Comparison of ENCODE assay signal across 13 cellular contexts in genomic region chr11:1879342-1879940, GRCh38. TPM values are rescaled to one million over a fixed set of nuclear protein-coding genes. Genes with fewer than 3 reads are reported as not detected.
DNase-seq lines count a peak whose midpoint lies in the region; ATAC-seq and TF ChIP-seq lines count a peak whose summit lies in the region.
"Had no signal": no experiment of that assay in that cellular context is flagged by ENCODE, and none has a peak within 500 bp of the region (broad histone marks: within the 10 kb centered on the region; RNA-seq: fewer than 3 reads in every experiment).

No MANE protein-coding gene starts in this region.

- no peaks in the 10 kb centered on the region for H4K20me1 ChIP-seq in osteoblast (ENCODE audit: insufficient read depth, low read length)

- no peak for TF ChIP-seq POLR2A in esophagus squamous epithelium (IDR thresholded peaks at IDR 0.05)

- no peak overlapping the region for H3K4me3 Mint-ChIP-seq in activated naive CD4-positive, alpha-beta T cell treated with anti-CD3 and anti-CD28 coated beads, Interleukin-2, amount 10 ng/mL, durations not matched to agents 7 days and 5 days
- no peak overlapping the region for H3K4me3 Mint-ChIP-seq in activated naive CD4-positive, alpha-beta T cell treated with anti-CD3 and anti-CD28 coated beads for 36 hours
- H3K4me3 Mint-ChIP-seq in HFFc6 = no peak overlapping the region
- H3K4me3 Mint-ChIP-seq: central memory CD8-positive, alpha-beta T cell had no signal

- H3K4me1 Mint-ChIP-seq in activated naive CD4-positive, alpha-beta T cell treated with anti-CD3 and anti-CD28 coated beads, Interleukin-2, amount 10 ng/mL, durations not matched to agents 7 days and 5 days = peaks cover 12% of the 10 kb centered on the region
- H3K4me1 Mint-ChIP-seq in activated naive CD4-positive, alpha-beta T cell treated with anti-CD3 and anti-CD28 coated beads for 36 hours (ENCODE audit: low read depth) = peaks cover 10% of the 10 kb centered on the region
- H3K4me1 Mint-ChIP-seq in HFFc6 (ENCODE audit: low read depth) = no peaks in the 10 kb centered on the region

- H3K27ac ChIP-seq in esophagus squamous epithelium (peak overlapping the region; percentile 84 to 92 (median 90)), osteoblast (ENCODE audit: low read depth, low read length) (no peak overlapping the region), upper lobe of right lung (no peak overlapping the region)

- H3K36me3 Mint-ChIP-seq in activated naive CD4-positive, alpha-beta T cell treated with anti-CD3 and anti-CD28 coated beads, Interleukin-2, amount 10 ng/mL, durations not matched to agents 7 days and 5 days = no peaks in the 10 kb centered on the region
- H3K36me3 Mint-ChIP-seq in activated naive CD4-positive, alpha-beta T cell treated with anti-CD3 and anti-CD28 coated beads for 36 hours (ENCODE audit: low read depth) = peaks cover 1% of the 10 kb centered on the region
- H3K36me3 Mint-ChIP-seq in HFFc6 (ENCODE audit: low read depth) = no peaks in the 10 kb centered on the region

- intact Hi-C loops in activated naive CD4-positive, alpha-beta T cell treated with anti-CD3 and anti-CD28 coated beads for 36 hours (cut with micrococcal nuclease) = no loop called here
- intact Hi-C loops in esophagus squamous epithelium (cut with DNase I) (no loop called here), upper lobe of right lung (cut with DNase I) (no loop called here), sciatic nerve (cut with DNase I) (no loop called here)

- no peaks in the 10 kb centered on the region for H3K27me3 Mint-ChIP-seq in activated naive CD4-positive, alpha-beta T cell treated with anti-CD3 and anti-CD28 coated beads, Interleukin-2, amount 10 ng/mL, durations not matched to agents 7 days and 5 days
- no peaks in the 10 kb centered on the region for H3K27me3 Mint-ChIP-seq in activated naive CD4-positive, alpha-beta T cell treated with anti-CD3 and anti-CD28 coated beads for 36 hours (ENCODE audit: low read depth)
- H3K27me3 Mint-ChIP-seq in HFFc6 (ENCODE audit: insufficient read depth) = peaks cover 2% of the 10 kb centered on the region
- H3K27me3 Mint-ChIP-seq: central memory CD8-positive, alpha-beta T cell had no signal

- DNase-seq in activated naive CD4-positive, alpha-beta T cell treated with anti-CD3 and anti-CD28 coated beads, Interleukin-2, amount 10 ng/mL, durations not matched to agents 7 days and 5 days = peak; percentile 19
- no peak for DNase-seq in activated naive CD4-positive, alpha-beta T cell treated with anti-CD3 and anti-CD28 coated beads for 36 hours
- DNase-seq in esophagus squamous epithelium (lab: John Stamatoyannopoulos, UW) (no peak), osteoblast (ENCODE audit: insufficient read length, low spot score, missing footprints) (peak; percentile 84), upper lobe of right lung (peak; percentile 60), HFFc6 (no peak), sciatic nerve (ENCODE audit: low spot score) (no peak)
- no peak for DNase-seq in activated CD4-positive, alpha-beta T cell treated with anti-CD3 and anti-CD28 coated beads, Interleukin-2, amount 50 U/mL, for 1 hour
- DNase-seq: activated effector memory CD4-positive, alpha-beta T cell treated with Interleukin-2 at 50 U/mL for 16 hours had no signal

- H3K9me3 Mint-ChIP-seq in activated naive CD4-positive, alpha-beta T cell treated with anti-CD3 and anti-CD28 coated beads, Interleukin-2, amount 10 ng/mL, durations not matched to agents 7 days and 5 days = no peaks in the 10 kb centered on the region
- H3K9me3 Mint-ChIP-seq in activated naive CD4-positive, alpha-beta T cell treated with anti-CD3 and anti-CD28 coated beads for 36 hours = no peaks in the 10 kb centered on the region
- no peaks in the 10 kb centered on the region for H3K9me3 Mint-ChIP-seq in HFFc6
- H3K9me3 Mint-ChIP-seq: central memory CD8-positive, alpha-beta T cell had no signal

- H3K27me3 ChIP-seq in esophagus squamous epithelium = no peaks in the 10 kb centered on the region
- H3K27me3 ChIP-seq in osteoblast (ENCODE audit: insufficient read depth, low read length) = no peaks in the 10 kb centered on the region
- no peaks in the 10 kb centered on the region for H3K27me3 ChIP-seq in upper lobe of right lung
- H3K27me3 ChIP-seq: upper lobe of left lung had no signal

- WGBS in esophagus squamous epithelium, 2 donors = 72 to 88% methylated on average over 5 to 10 of the region's 13 CpGs

- TF ChIP-seq CTCF in esophagus squamous epithelium (IDR thresholded peaks at IDR 0.05) (peak in 2 of 6 experiments; percentile 55 to 56), osteoblast (IDR thresholded peaks at IDR 0.05; ENCODE audit: extremely low read depth, low read depth, low read length) (no peak), upper lobe of right lung (IDR thresholded peaks at IDR 0.05) (no peak), HFFc6 (IDR thresholded peaks at IDR 0.05) (no peak)

- no peak for ATAC-seq in upper lobe of right lung
- no peak for ATAC-seq in sciatic nerve

- no peaks in the 10 kb centered on the region for H3K79me2 ChIP-seq in osteoblast (ENCODE audit: insufficient read depth, low read length)

- H2AFZ ChIP-seq in osteoblast (ENCODE audit: low read length) = no peak overlapping the region

- H3K36me3 ChIP-seq in esophagus squamous epithelium = peaks cover 0 to 18% (median 16%) of the 10 kb centered on the region in 3 donors
- peaks cover 6% of the 10 kb centered on the region for H3K36me3 ChIP-seq in osteoblast (ENCODE audit: insufficient read depth, low read length)
- H3K36me3 ChIP-seq in upper lobe of right lung = no peaks in the 10 kb centered on the region
- H3K36me3 ChIP-seq: upper lobe of left lung had no signal

- H3K4me1 ChIP-seq in esophagus squamous epithelium = peaks cover 67 to 90% (median 68%) of the 10 kb centered on the region in 3 donors
- H3K4me1 ChIP-seq in osteoblast (ENCODE audit: insufficient read depth, low read length) = peaks cover 15% of the 10 kb centered on the region
- H3K4me1 ChIP-seq in upper lobe of right lung = peaks cover 5% of the 10 kb centered on the region

- H3K4me3 ChIP-seq in esophagus squamous epithelium (no peak overlapping the region), osteoblast (ENCODE audit: insufficient read depth, low read length) (no peak overlapping the region), upper lobe of right lung (no peak overlapping the region)
- H3K4me3 ChIP-seq: upper lobe of left lung had no signal

- no peak overlapping the region for H3K4me2 ChIP-seq in osteoblast (ENCODE audit: insufficient read depth, low read length)

- H3K9me3 ChIP-seq in esophagus squamous epithelium (no peaks in the 10 kb centered on the region), osteoblast (ENCODE audit: low read depth, low read length) (no peaks in the 10 kb centered on the region), upper lobe of right lung (no peaks in the 10 kb centered on the region)
- H3K9me3 ChIP-seq: upper lobe of left lung had no signal

- H3K27ac Mint-ChIP-seq in activated naive CD4-positive, alpha-beta T cell treated with anti-CD3 and anti-CD28 coated beads, Interleukin-2, amount 10 ng/mL, durations not matched to agents 7 days and 5 days = no peak overlapping the region
- no peak overlapping the region for H3K27ac Mint-ChIP-seq in activated naive CD4-positive, alpha-beta T cell treated with anti-CD3 and anti-CD28 coated beads for 36 hours
- H3K27ac Mint-ChIP-seq in HFFc6 = no peak overlapping the region

- CTCF ChIA-PET in activated naive CD4-positive, alpha-beta T cell treated with anti-CD3 and anti-CD28 coated beads, Interleukin-2, amount 10 ng/mL, durations not matched to agents 7 days and 5 days (lab: Charles Lee) = no interaction called here
- CTCF ChIA-PET in activated naive CD4-positive, alpha-beta T cell treated with anti-CD3 and anti-CD28 coated beads for 36 hours (lab: Charles Lee) = no interaction called here

RNA-seq across cellular contexts. Expression of gene PRR33, which starts 12.3 kb away (rescaled TPM):
- under 1 TPM; 0.07 to 0.12 TPM for total RNA-seq in activated naive CD4-positive, alpha-beta T cell treated with anti-CD3 and anti-CD28 coated beads for 36 hours
- not detected for total RNA-seq in esophagus squamous epithelium
- total RNA-seq in osteoblast = not detected in 2 replicates
- not detected for total RNA-seq in upper lobe of right lung
- not detected for total RNA-seq in HFFc6 (2021; fragmentation: NEBNext Ultra II Directional; extraction: Animal tissue kit (Norgen Biotek cat#: 25700))
- not detected for total RNA-seq in sciatic nerve
- total RNA-seq: epithelial cell of proximal tubule, mucosa of gallbladder, upper lobe of left lung had no signal

RNA-seq across cellular contexts. Expression of gene LSP1, which starts 26.6 kb away (rescaled TPM):
- total RNA-seq in activated naive CD4-positive, alpha-beta T cell treated with anti-CD3 and anti-CD28 coated beads for 36 hours = 10 to 100 TPM; 42.4 to 42.9 TPM
- 10 to 100 TPM; 23.3 to 75.9 (median 46.4) TPM for total RNA-seq in esophagus squamous epithelium
- total RNA-seq in osteoblast = 41.0 and 54.6 TPM in 2 replicates
- 78.2 TPM for total RNA-seq in upper lobe of right lung
- 1 to 10 TPM in 1 of 6 experiments, under 1 TPM in 3, not detected in 2; 0.18 to 2.6 (median 0.27) TPM for total RNA-seq in HFFc6 (2021; fragmentation: NEBNext Ultra II Directional; extraction: Animal tissue kit (Norgen Biotek cat#: 25700))
- 89.6 TPM for total RNA-seq in sciatic nerve
- total RNA-seq: epithelial cell of proximal tubule had no signal

RNA-seq across cellular contexts. Expression of gene TNNT3, which starts 40.1 kb away (rescaled TPM):
- 1 to 10 TPM; 2.3 to 3.3 TPM for total RNA-seq in activated naive CD4-positive, alpha-beta T cell treated with anti-CD3 and anti-CD28 coated beads for 36 hours
- total RNA-seq in esophagus squamous epithelium = 1 to 10 TPM in 2 of 4 donors, under 1 TPM in 1, not detected in 1; 0.76 to 3.1 (median 1.6) TPM
- total RNA-seq in osteoblast = not detected in 2 replicates
- total RNA-seq in upper lobe of right lung = 0.43 TPM
- not detected for total RNA-seq in HFFc6 (2021; fragmentation: NEBNext Ultra II Directional; extraction: Animal tissue kit (Norgen Biotek cat#: 25700))
- 35.6 TPM for total RNA-seq in sciatic nerve
- total RNA-seq: epithelial cell of proximal tubule had no signal

RNA-seq across cellular contexts. Expression of gene TNNI2, which starts 40.7 kb away (rescaled TPM):
- total RNA-seq in activated naive CD4-positive, alpha-beta T cell treated with anti-CD3 and anti-CD28 coated beads for 36 hours = not detected
- total RNA-seq in esophagus squamous epithelium = 10 to 100 TPM in 3 of 4 donors, not detected in 1; 14.7 to 23.8 (median 15.0) TPM
- total RNA-seq in osteoblast = not detected in 2 replicates
- 6.9 TPM for total RNA-seq in upper lobe of right lung
- not detected for total RNA-seq in HFFc6 (2021; fragmentation: NEBNext Ultra II Directional; extraction: Animal tissue kit (Norgen Biotek cat#: 25700))
- total RNA-seq in sciatic nerve = not detected
- total RNA-seq: epithelial cell of proximal tubule had no signal

RNA-seq across cellular contexts. Expression of gene SYT8, which starts 44.7 kb away (rescaled TPM):
- not detected for total RNA-seq in activated naive CD4-positive, alpha-beta T cell treated with anti-CD3 and anti-CD28 coated beads for 36 hours
- total RNA-seq in esophagus squamous epithelium (100 to 1,000 TPM in 1 of 4 donors, 10 to 100 TPM in 3; 28.7 to 110 (median 69.3) TPM), osteoblast (0.36 and 0.59 TPM in 2 replicates), upper lobe of right lung (12.5 TPM), sciatic nerve (1.1 TPM)
- total RNA-seq in HFFc6 (2021; fragmentation: NEBNext Ultra II Directional; extraction: Animal tissue kit (Norgen Biotek cat#: 25700)) = not detected

Comparison
In these comparisons a context has a peak if more than half of its experiments do, and no peak if none do; other contexts are left out.
1. DNase-seq: peak in activated naive CD4-positive, alpha-beta T cell treated with anti-CD3 and anti-CD28 coated beads, Interleukin-2, amount 10 ng/mL, durations not matched to agents 7 days and 5 days (single experiment), osteoblast (single experiment) and upper lobe of right lung (single experiment); none in activated naive CD4-positive, alpha-beta T cell treated with anti-CD3 and anti-CD28 coated beads for 36 hours (single experiment), esophagus squamous epithelium (single experiment), HFFc6 (single experiment), sciatic nerve (single experiment) and activated CD4-positive, alpha-beta T cell treated with anti-CD3 and anti-CD28 coated beads, Interleukin-2, amount 50 U/mL, for 1 hour (single experiment).
2. H3K27ac ChIP-seq: peak in esophagus squamous epithelium (4 of 4); none in osteoblast (single experiment) and upper lobe of right lung (single experiment).
3. RNA of gene LSP1, which starts 26.6 kb away (total RNA-seq): 89.6 TPM in sciatic nerve (single experiment), 78.2 TPM in upper lobe of right lung (single experiment), 23.3 to 75.9 TPM in esophagus squamous epithelium, 41.0 to 54.6 TPM in osteoblast and 42.4 to 42.9 TPM in activated naive CD4-positive, alpha-beta T cell treated with anti-CD3 and anti-CD28 coated beads for 36 hours; 0.18 to 2.6 TPM in HFFc6; every median in the first group is over 4 times any median in the second.